In genomic region chr3:175489406-175489805, GRCh38 we compare ENCODE assay signal across 15 cellular contexts.
DNase-seq lines count a peak whose midpoint lies in the region; ATAC-seq and TF ChIP-seq lines count a peak whose summit lies in the region.
"Had no signal": no experiment of that assay in that cellular context is flagged by ENCODE, and none has a peak within 500 bp of the region (broad histone marks: within the 10 kb centered on the region; RNA-seq: fewer than 3 reads in every experiment).

No MANE protein-coding gene starts in this region.

- H3K79me2 ChIP-seq in KMS-11 (ENCODE audit: insufficient read depth, low read depth), result no peaks in the 10 kb centered on the region

- no peaks in the 10 kb centered on the region for H3K27me3 ChIP-seq in KMS-11 (ENCODE audit: insufficient read depth, low read depth)
- H3K27me3 ChIP-seq: ovary had no signal

- ATAC-seq in GM18499 (IDR thresholded peaks at IDR 0.05; ENCODE audit: insufficient read depth, unreplicated experiment) (peak; percentile 68), GM21360 (IDR thresholded peaks at IDR 0.05; ENCODE audit: unreplicated experiment) (peak; percentile 62), HG02973 (IDR thresholded peaks at IDR 0.05; ENCODE audit: unreplicated experiment) (peak; percentile 65)
- ATAC-seq: activated CD4-positive, alpha-beta T cell treated with anti-CD3 and anti-CD28 coated beads for 36 hours; K562 had no signal

- no peak for TF ChIP-seq CTCF in KMS-11 (conservative IDR thresholded peaks at IDR 0.05; ENCODE audit: low read depth, low read length)

- peaks cover 19% of the 10 kb centered on the region for H3K4me1 ChIP-seq in KMS-11 (ENCODE audit: low read depth, poor library complexity, severe bottlenecking)

- peak overlapping the region; percentile 27; the same call in 1 of the 2 replicates for H3K27ac ChIP-seq in KMS-11
- H3K27ac ChIP-seq: ovary had no signal

- H3K4me3 ChIP-seq in KMS-11 (IDR thresholded peaks at IDR 0.05; ENCODE audit: insufficient read depth, low read depth, low read length), result no peak overlapping the region
- H3K4me3 ChIP-seq: K562, ovary had no signal

- H4K20me1 ChIP-seq in KMS-11 (ENCODE audit: insufficient read depth), result no peaks in the 10 kb centered on the region

- no peaks in the 10 kb centered on the region for H3K36me3 ChIP-seq in KMS-11 (ENCODE audit: insufficient read depth)
- H3K36me3 ChIP-seq: ovary had no signal

- peak overlapping the region; percentile 26; the same call in 1 of the 2 replicates for H3K4me2 ChIP-seq in KMS-11

- DNase-seq in NCI-H1092 (lab: John Stamatoyannopoulos, UW) (no peak), NOMO-1 treated with dmso at 0.1 percent for 144 hours (lab: John Stamatoyannopoulos, UW; ENCODE audit: unreplicated experiment) (no peak), DMS79 treated with DMSO at 0.1 percent for 48 hours (lab: John Stamatoyannopoulos, UW) (no peak), NCI-H748 treated with DMSO at 0.1 percent for 48 hours (lab: John Stamatoyannopoulos, UW) (no peak)
- DNase-seq: activated CD4-positive, alpha-beta T cell treated with anti-CD3 and anti-CD28 coated beads for 36 hours; activated T-cell treated with anti-CD3 and anti-CD28 coated beads, Interleukin-2, amount 50 U/mL, for 48 hours; aorta; dermis blood vessel endothelial cell; NCI-H2081; ovary had no signal

- H2AFZ ChIP-seq in KMS-11 (ENCODE audit: low read depth), result peak overlapping the region; percentile 17; the same call in 1 of the 2 replicates

- H3K9ac ChIP-seq in KMS-11, result no peak overlapping the region
